Comparison of ENCODE assay signal across 8 cellular contexts in the genomic region with DNA sequence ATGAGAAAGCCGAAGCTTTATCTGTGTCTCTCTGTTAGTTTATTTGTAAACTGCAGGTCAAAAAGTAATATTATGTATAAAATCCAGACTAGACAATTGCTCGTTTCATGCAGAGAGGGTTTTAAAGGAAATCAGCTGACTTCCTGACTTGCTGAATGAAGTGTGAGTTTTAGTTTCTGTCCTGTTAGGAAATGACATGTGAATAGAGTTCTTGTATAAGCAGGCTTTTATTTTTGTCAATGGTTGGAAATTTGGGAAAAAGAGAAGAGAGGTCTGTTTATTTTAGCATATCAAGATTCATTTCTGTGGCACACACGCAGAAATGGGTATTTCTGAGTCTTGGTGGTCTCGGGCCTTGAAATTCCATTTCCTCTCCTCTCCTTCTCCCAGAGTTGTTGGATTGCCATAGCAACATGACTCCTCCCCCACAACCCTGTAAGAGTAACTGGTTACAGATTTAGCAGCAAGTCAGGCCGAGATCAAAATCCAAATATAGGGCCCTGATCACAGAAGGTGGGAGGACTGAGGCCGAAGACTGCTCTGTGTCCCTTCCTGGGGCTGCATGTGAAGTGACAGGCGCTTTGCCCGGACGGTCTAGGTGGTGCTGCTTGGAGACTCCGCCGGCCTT.
A peak's percentile ranks its signal among the peaks of the same experiment; 100 is the strongest.
DNase-seq lines count a peak whose midpoint lies in the region; ATAC-seq and TF ChIP-seq lines count a peak whose summit lies in the region.

No MANE protein-coding gene starts in this region.

- ATAC-seq in GM19395 (IDR thresholded peaks at IDR 0.05; ENCODE audit: unreplicated experiment), result peak; percentile 79
- ATAC-seq in HG03520 (IDR thresholded peaks at IDR 0.05; ENCODE audit: unreplicated experiment), result peak; percentile 58

- DNase-seq in AG08395 (ENCODE audit: low spot score), result peak; percentile 80
- DNase-seq in activated naive CD4-positive, alpha-beta T cell treated with anti-CD3 and anti-CD28 coated beads, Interleukin-2, amount 50 U/mL, for 16 hours, result peak; percentile 31
- DNase-seq in cardiac septum (ENCODE audit: low spot score), result peak; percentile 85
- DNase-seq in retinal pigment epithelial cell (ENCODE audit: low read depth), result no peak
- no peak for DNase-seq in cortex of kidney (lab: John Stamatoyannopoulos, UW)
- DNase-seq in DMS79 (lab: John Stamatoyannopoulos, UW), result no peak

- H3K4me3 ChIP-seq in retinal pigment epithelial cell (ENCODE audit: low read length), result peak overlapping the region; percentile 24

- TF ChIP-seq CTCF in retinal pigment epithelial cell (conservative IDR thresholded peaks at IDR 0.05; ENCODE audit: low read depth, low read length), result no peak

- intact Hi-C loops in cardiac septum (cut with DNase I), result loop anchor here (2.0 kb wide), 1 partner anchor 21 kb away; no protein-coding TSS in a partner anchor

Comparison
In these comparisons a context has a peak if more than half of its experiments do, and no peak if none do; other contexts are left out.
1. DNase-seq: peak in AG08395 (single experiment), activated naive CD4-positive, alpha-beta T cell treated with anti-CD3 and anti-CD28 coated beads, Interleukin-2, amount 50 U/mL, for 16 hours (single experiment) and cardiac septum (single experiment); none in retinal pigment epithelial cell (single experiment), cortex of kidney (single experiment) and DMS79 (single experiment).